9 cellular contexts compared by ENCODE assay signal in the genomic region with DNA sequence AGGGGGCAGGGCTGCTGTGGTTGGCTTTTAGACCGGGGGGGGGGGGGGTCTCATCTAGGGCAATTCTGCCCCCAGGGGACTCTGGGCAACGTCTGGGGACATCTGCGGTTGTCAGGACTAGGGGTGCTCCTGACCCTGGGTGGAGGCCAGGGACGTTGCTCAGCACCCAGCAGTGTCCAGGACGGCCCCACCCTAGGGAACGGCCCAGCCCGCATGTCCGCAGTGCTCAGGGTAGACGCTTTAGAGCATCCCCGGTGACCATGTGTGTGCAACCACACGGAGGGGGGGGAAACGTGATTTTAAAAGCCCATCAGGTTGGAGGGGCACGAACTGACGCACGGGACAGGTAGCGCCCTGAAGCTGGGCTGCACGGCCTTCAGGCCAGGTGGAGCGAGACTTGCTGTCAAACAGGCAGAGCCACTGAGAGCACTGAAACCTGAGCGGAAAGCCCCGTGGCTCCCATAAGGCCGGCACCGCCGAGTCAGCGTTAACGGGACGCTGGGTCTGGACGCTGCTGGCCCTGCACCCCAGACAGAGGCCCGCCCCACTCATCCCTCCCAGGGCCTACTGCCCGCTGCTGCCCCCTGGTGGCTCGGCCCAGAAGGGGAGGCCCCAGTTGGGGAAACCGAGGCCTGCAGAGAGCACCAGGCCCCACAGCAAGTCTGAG. TPM values are rescaled to one million over a fixed set of nuclear protein-coding genes. Genes with fewer than 3 reads are reported as not detected.
A peak's percentile ranks its signal among the peaks of the same experiment; 100 is the strongest.
DNase-seq lines count a peak whose midpoint lies in the region; ATAC-seq, FAIRE-seq and TF ChIP-seq lines count a peak whose summit lies in the region.
"Had no signal": no experiment of that assay in that cellular context is flagged by ENCODE, and none has a peak within 500 bp of the region (broad histone marks: within the 10 kb centered on the region; RNA-seq: fewer than 3 reads in every experiment).

No MANE protein-coding gene starts in this region.

- no peak overlapping the region for H3K9ac ChIP-seq in keratinocyte (ENCODE audit: control insufficient read depth, extremely low read depth, insufficient read depth, low read length)

- dilution Hi-C loops in keratinocyte (cut with MboI; ENCODE audit: extremely low pct_ligation_motif_present, low sequenced_read_pairs): no loop called here

- H3K36me3 Mint-ChIP-seq in brain: peaks cover 12% of the 10 kb centered on the region

- no peak overlapping the region for H3K27ac Mint-ChIP-seq in brain

- intact Hi-C loops in Right ventricle myocardium inferior (cut with DNase I) (loop anchor here (2.0 to 5.0 kb wide), 3 partner anchors 31 to 111 kb away; a partner anchor contains a TSS), cardiac septum (cut with DNase I) (loop anchor here (1.0 to 2.0 kb wide), 2 partner anchors 33 to 313 kb away; a partner anchor contains a TSS)

- no peaks in the 10 kb centered on the region for H3K27me3 ChIP-seq in keratinocyte (ENCODE audit: control insufficient read depth, extremely low read depth, insufficient read depth, low read length)

- no peak for DNase-seq in Right ventricle myocardium inferior (ENCODE audit: missing footprints)
- no peak for DNase-seq in cardiac septum (ENCODE audit: low spot score)
- peak; percentile 48 for DNase-seq in T-helper 9 cell
- no peak for DNase-seq in keratinocyte (ENCODE audit: low read depth, low spot score)
- peak; percentile 50 for DNase-seq in stimulated activated CD4-positive, alpha-beta T cell treated with anti-CD3 and anti-CD28 coated beads, Interleukin-4, amount 100 ng/mL, for 24 hours

- H3K4me2 ChIP-seq in keratinocyte (ENCODE audit: control insufficient read depth, extremely low read depth, insufficient read depth, low read depth, low read length): no peak overlapping the region

- no peak overlapping the region for H3K4me3 ChIP-seq in keratinocyte (ENCODE audit: control insufficient read depth in 2 of 3, extremely low read depth in 1 of 3, insufficient read depth in 2 of 3, low read depth in 1 of 3, low read length in 3 of 3)

- TF ChIP-seq CTCF in brain (conservative IDR thresholded peaks at IDR 0.05) (peak; percentile 76 to 92), keratinocyte (optimal IDR thresholded peaks at IDR 0.05 in 1 of 3, IDR thresholded peaks at IDR 0.05 in 1 of 3, conservative IDR thresholded peaks at IDR 0.05 in 1 of 3; ENCODE audit: extremely low read depth in 1 of 3, insufficient read depth in 2 of 3, low read length in 3 of 3) (peak; percentile 58 to 92 (median 75))

- H3K27me3 Mint-ChIP-seq in brain: no peaks in the 10 kb centered on the region

- H3K36me3 ChIP-seq in keratinocyte (ENCODE audit: control insufficient read depth in 2 of 2, extremely low read depth in 1 of 2, insufficient read depth in 2 of 2, low read length in 2 of 2): peaks cover 7 to 19% of the 10 kb centered on the region in 2 experiments

- no peak overlapping the region for H2AFZ ChIP-seq in keratinocyte (ENCODE audit: control insufficient read depth, low read length)

- no peaks in the 10 kb centered on the region for H3K4me1 ChIP-seq in keratinocyte (ENCODE audit: control insufficient read depth, extremely low read depth, insufficient read depth, low read length)

- no peaks in the 10 kb centered on the region for H4K20me1 ChIP-seq in keratinocyte (ENCODE audit: control insufficient read depth, extremely low read depth, insufficient read depth, low read length)

- no peaks in the 10 kb centered on the region for H3K9me3 ChIP-seq in keratinocyte (ENCODE audit: control insufficient read depth, low read depth, low read length)

- H3K79me2 ChIP-seq in keratinocyte (ENCODE audit: control insufficient read depth, insufficient read depth, low read length): no peaks in the 10 kb centered on the region

- H3K9me1 ChIP-seq in keratinocyte (ENCODE audit: control insufficient read depth, extremely low read depth, insufficient read depth, low read length): no peaks in the 10 kb centered on the region

- FAIRE-seq in keratinocyte (lab: Jason Lieb, UNC): no peak

- H3K4me3 Mint-ChIP-seq in brain: no peak overlapping the region

- no peaks in the 10 kb centered on the region for H3K4me1 Mint-ChIP-seq in brain

- ATAC-seq in Right ventricle myocardium inferior: peak; percentile 75
- no peak for ATAC-seq in HG02885 (IDR thresholded peaks at IDR 0.05; ENCODE audit: poor library complexity, unreplicated experiment)
- ATAC-seq in GM21825 (IDR thresholded peaks at IDR 0.05; ENCODE audit: unreplicated experiment): no peak

- no peak overlapping the region for H3K27ac ChIP-seq in keratinocyte (ENCODE audit: control insufficient read depth, insufficient read depth, low read length)
- H3K27ac ChIP-seq: epithelial cell of prostate had no signal

- no peaks in the 10 kb centered on the region for H3K9me3 Mint-ChIP-seq in brain

RNA-seq across cellular contexts. Expression of a gene that starts 8.3 kb away (rescaled TPM):
- total RNA-seq in Right ventricle myocardium inferior (12.6 TPM), cardiac septum (10.7 TPM)
- polyA plus RNA-seq in brain (ENCODE audit: insufficient read depth, low read depth, low replicate concordance) (31.8 TPM), keratinocyte (10.8 to 15.0 TPM (median 11.1 TPM) in 3 replicates)
- 7.5 TPM for polyA plus RNA-seq in keratinocyte (2011; ENCODE audit: low read depth)
- polyA plus RNA-seq in keratinocyte (2011; cell fraction: cytosol; rRNA removed): 5.9 and 14.2 TPM in 2 replicates
- 23.7 and 28.9 TPM in 2 replicates for polyA plus RNA-seq in keratinocyte (2011; cell fraction: nucleus; rRNA removed)
- polyA plus RNA-seq in keratinocyte (2012; ENCODE audit: low replicate concordance): 12.8 and 18.6 TPM in 2 replicates
- polyA minus RNA-seq in keratinocyte: 7.6 to 15.4 TPM (median 7.7 TPM) in 3 replicates
- polyA minus RNA-seq in keratinocyte (2011; cell fraction: cytosol; rRNA and poly(A)+ RNA removed): 20.7 TPM
- polyA minus RNA-seq in keratinocyte (2011; cell fraction: nucleus; rRNA and poly(A)+ RNA removed): 13.5 and 14.3 TPM in 2 replicates

RNA-seq across cellular contexts. Expression of a gene that starts 11.6 kb away (rescaled TPM):
- total RNA-seq in Right ventricle myocardium inferior: 4.1 TPM
- 1.9 TPM for total RNA-seq in cardiac septum
- 2.2 TPM for polyA plus RNA-seq in brain (ENCODE audit: insufficient read depth, low read depth, low replicate concordance)
- not detected in 3 replicates for polyA plus RNA-seq in keratinocyte
- polyA plus RNA-seq in keratinocyte (2011; ENCODE audit: low read depth): not detected
- polyA plus RNA-seq in keratinocyte (2011; cell fraction: cytosol; rRNA removed): not detected in 2 replicates
- polyA plus RNA-seq in keratinocyte (2011; cell fraction: nucleus; rRNA removed): 0.08 TPM in 1 of 2 replicates, not detected in the other
- 0.09 TPM in 1 of 2 replicates, not detected in the other for polyA plus RNA-seq in keratinocyte (2012; ENCODE audit: low replicate concordance)
- polyA minus RNA-seq in keratinocyte: not detected in 3 replicates
- polyA minus RNA-seq in keratinocyte (2011; cell fraction: cytosol; rRNA and poly(A)+ RNA removed): not detected
- polyA minus RNA-seq in keratinocyte (2011; cell fraction: nucleus; rRNA and poly(A)+ RNA removed): not detected in 2 replicates

RNA-seq across cellular contexts. Expression of a gene that starts 33.0 kb away (rescaled TPM):
- total RNA-seq in Right ventricle myocardium inferior: 2.7 TPM
- 1.3 TPM for total RNA-seq in cardiac septum
- polyA plus RNA-seq in brain (ENCODE audit: insufficient read depth, low read depth, low replicate concordance): 6.9 TPM
- not detected in 3 replicates for polyA plus RNA-seq in keratinocyte
- not detected for polyA plus RNA-seq in keratinocyte (2011; ENCODE audit: low read depth)
- not detected in 2 replicates for polyA plus RNA-seq in keratinocyte (2011; cell fraction: cytosol; rRNA removed)
- not detected in 2 replicates for polyA plus RNA-seq in keratinocyte (2011; cell fraction: nucleus; rRNA removed)
- not detected in 2 replicates for polyA plus RNA-seq in keratinocyte (2012; ENCODE audit: low replicate concordance)
- not detected in 3 replicates for polyA minus RNA-seq in keratinocyte
- polyA minus RNA-seq in keratinocyte (2011; cell fraction: cytosol; rRNA and poly(A)+ RNA removed): not detected
- not detected in 2 replicates for polyA minus RNA-seq in keratinocyte (2011; cell fraction: nucleus; rRNA and poly(A)+ RNA removed)

RNA-seq across cellular contexts. Expression of a gene that starts 45.5 kb away (rescaled TPM):
- 37.0 TPM for total RNA-seq in Right ventricle myocardium inferior
- total RNA-seq in cardiac septum: 32.6 TPM
- 135 TPM for polyA plus RNA-seq in brain (ENCODE audit: insufficient read depth, low read depth, low replicate concordance)
- polyA plus RNA-seq in keratinocyte: 27.9 to 38.3 TPM (median 27.9 TPM) in 3 replicates
- 87.5 TPM for polyA plus RNA-seq in keratinocyte (2011; ENCODE audit: low read depth)
- 15.2 and 37.3 TPM in 2 replicates for polyA plus RNA-seq in keratinocyte (2011; cell fraction: cytosol; rRNA removed)
- polyA plus RNA-seq in keratinocyte (2011; cell fraction: nucleus; rRNA removed): 39.3 and 57.3 TPM in 2 replicates
- polyA plus RNA-seq in keratinocyte (2012; ENCODE audit: low replicate concordance): 30.6 and 44.6 TPM in 2 replicates
- 6.5 to 17.1 TPM (median 7.6 TPM) in 3 replicates for polyA minus RNA-seq in keratinocyte
- 54.1 TPM for polyA minus RNA-seq in keratinocyte (2011; cell fraction: cytosol; rRNA and poly(A)+ RNA removed)
- 14.0 and 17.2 TPM in 2 replicates for polyA minus RNA-seq in keratinocyte (2011; cell fraction: nucleus; rRNA and poly(A)+ RNA removed)

Comparison
In these comparisons a context has a peak if more than half of its experiments do, and no peak if none do; other contexts are left out.
1. DNase-seq: peak in T-helper 9 cell (single experiment) and stimulated activated CD4-positive, alpha-beta T cell treated with anti-CD3 and anti-CD28 coated beads, Interleukin-4, amount 100 ng/mL, for 24 hours (single experiment); none in Right ventricle myocardium inferior (single experiment), cardiac septum (single experiment) and keratinocyte (single experiment).